ENCODE assay signal across 32 cellular contexts in genomic region chrX:36963852-36964251, GRCh38. TPM values are rescaled to one million over a fixed set of nuclear protein-coding genes. Genes with fewer than 3 reads are reported as not detected.
DNase-seq lines count a peak whose midpoint lies in the region; ATAC-seq, FAIRE-seq and TF ChIP-seq lines count a peak whose summit lies in the region.
"Had no signal": no experiment of that assay in that cellular context is flagged by ENCODE, and none has a peak within 500 bp of the region (broad histone marks: within the 10 kb centered on the region; RNA-seq: fewer than 3 reads in every experiment).

No MANE protein-coding gene starts in this region.

- H3K36me3 ChIP-seq in bronchial epithelial cell (ENCODE audit: control insufficient read depth, insufficient read depth, low read length) (no peaks in the 10 kb centered on the region), right lobe of liver (no peaks in the 10 kb centered on the region), thoracic aorta (no peaks in the 10 kb centered on the region)

- TF ChIP-seq CTCF in bronchial epithelial cell (IDR thresholded peaks at IDR 0.05; ENCODE audit: insufficient read depth, low read length, severe bottlenecking) (no peak), right lobe of liver (IDR thresholded peaks at IDR 0.05) (no peak), thoracic aorta (IDR thresholded peaks at IDR 0.05) (no peak)

- no peaks in the 10 kb centered on the region for H3K27me3 ChIP-seq in bronchial epithelial cell (ENCODE audit: control insufficient read depth, insufficient read depth, low read length)
- no peaks in the 10 kb centered on the region for H3K27me3 ChIP-seq in right lobe of liver
- H3K27me3 ChIP-seq in thoracic aorta (replicated peaks; ENCODE audit: insufficient read depth): no peaks in the 10 kb centered on the region
- H3K27me3 ChIP-seq: testis had no signal

- intact Hi-C loops in right lobe of liver (cut with DNase I) (no loop called here), head of caudate nucleus (cut with DNase I) (no loop called here)

- DNase-seq in activated gamma-delta T cell (lab: John Stamatoyannopoulos, UW): peak; percentile 9
- no peak for DNase-seq in activated gamma-delta T cell treated with Interleukin-2 at 50 U/mL for 16 hours
- no peak for DNase-seq in bronchial epithelial cell (ENCODE audit: low read depth)
- peak in 2 of 3 donors; percentile 20 to 42 for DNase-seq in right lobe of liver
- no peak for DNase-seq in thoracic aorta (ENCODE audit: low spot score)
- no peak for DNase-seq in head of caudate nucleus
- DNase-seq in activated T-cell treated with anti-CD3 and anti-CD28 coated beads, Interleukin-2, amount 50 U/mL, for 48 hours: no peak
- DNase-seq: activated CD8-positive, alpha-beta T cell treated with anti-CD3 and anti-CD28 coated beads for 36 hours; activated naive CD4-positive, alpha-beta T cell treated with anti-CD3 and anti-CD28 coated beads, Interleukin-2, amount 10 ng/mL, durations not matched to agents 7 days and 5 days; aorta; DMS79 treated with DMSO at 0.1 percent for 48 hours; effector CD8-positive, alpha-beta T cell; foreskin melanocyte; NCI-H1048; NCI-H187 treated with DMSO at 0.1 percent for 48 hours; NCI-H226; NCI-H82; small intestine; stimulated activated naive B cell treated with anti-CD40 and anti-IgM and Interleukin-4, amounts not matched to agents 10 μg/mL and 1 μg/mL and 100 μg/mL, for 72 hours; T1000; testis had no signal

- ATAC-seq in right lobe of liver (peak; percentile 29 to 68 (median 48)), thoracic aorta (ENCODE audit: insufficient number of reproducible peaks, low FRiP score, low read depth) (no peak), HG02588 (IDR thresholded peaks at IDR 0.05; ENCODE audit: unreplicated experiment) (no peak)
- ATAC-seq: activated CD4-positive, CD25-positive, alpha-beta regulatory T cell treated with anti-CD3 and anti-CD28 coated beads, Interleukin-2, amount 50 U/mL, for 24 hours; activated CD8-positive, alpha-beta T cell treated with anti-CD3 and anti-CD28 coated beads for 36 hours; esophagus mucosa; GM12878; stimulated activated naive B cell treated with anti-CD40 and anti-IgM and Interleukin-4, amounts not matched to agents 10 μg/mL and 1 μg/mL and 100 μg/mL, for 72 hours had no signal

- no peak for TF ChIP-seq POLR2A in right lobe of liver (IDR thresholded peaks at IDR 0.05)

- H3K4me1 ChIP-seq in right lobe of liver (no peaks in the 10 kb centered on the region), thoracic aorta (ENCODE audit: control insufficient read depth in 1 of 2, low read depth in 2 of 2) (no peaks in the 10 kb centered on the region)
- H3K4me1 ChIP-seq: testis had no signal

- H3K4me3 ChIP-seq in bronchial epithelial cell (ENCODE audit: low read depth, low read length) (peak overlapping the region; percentile 17), right lobe of liver (peak overlapping the region in 2 of 3 donors; percentile 47 to 53), thoracic aorta (peak overlapping the region; percentile 47)
- H3K4me3 ChIP-seq: GM12878 had no signal

- H3K27ac ChIP-seq in right lobe of liver (peak overlapping the region in 2 of 3 donors; percentile 78 to 79), thoracic aorta (no peak overlapping the region)
- H3K27ac ChIP-seq: testis had no signal

- FAIRE-seq in bronchial epithelial cell (lab: Jason Lieb, UNC): no peak
- FAIRE-seq: GM12878, HTR-8/SVneo, small intestine had no signal

- 41% methylated on average over 2 of the region's 45 CpGs for WGBS in right lobe of liver (ENCODE audit: insufficient coverage, low coverage, low lambda C conversion rate, missing lambda C conversion rate)

- H3K9me3 ChIP-seq in right lobe of liver (no peaks in the 10 kb centered on the region), thoracic aorta (no peaks in the 10 kb centered on the region)
- H3K9me3 ChIP-seq: testis had no signal

RNA-seq across cellular contexts. Expression of gene FAM47C, which starts 44.3 kb away (rescaled TPM):
- total RNA-seq in bronchial epithelial cell (not detected in 2 replicates), right lobe of liver (not detected), thoracic aorta (not detected)
- total RNA-seq: A172; activated CD8-positive, alpha-beta T cell treated with anti-CD3 and anti-CD28 coated beads for 36 hours; aorta; B cell; chondrocyte; esophagus mucosa; GM12878; mucosa of gallbladder; neural crest cell; pulmonary artery endothelial cell had no signal

Comparison
In these comparisons a context has a peak if more than half of its experiments do, and no peak if none do; other contexts are left out.
1. DNase-seq: peak in activated gamma-delta T cell (single experiment) and right lobe of liver (2 of 3); none in activated gamma-delta T cell treated with Interleukin-2 at 50 U/mL for 16 hours (single experiment), bronchial epithelial cell (single experiment), thoracic aorta (single experiment), head of caudate nucleus (0 of 42) and activated T-cell treated with anti-CD3 and anti-CD28 coated beads, Interleukin-2, amount 50 U/mL, for 48 hours (0 of 2).
2. ATAC-seq: peak in right lobe of liver (4 of 4); none in thoracic aorta (single experiment) and HG02588 (single experiment).
3. H3K27ac ChIP-seq: peak in right lobe of liver (2 of 3); none in thoracic aorta (0 of 2).
4. Peak in every context shown above with its lines, with median percentiles within 50 percentile points of each other: H3K4me3 ChIP-seq.